ENCODE assay signal across 28 cellular contexts in the genomic region with DNA sequence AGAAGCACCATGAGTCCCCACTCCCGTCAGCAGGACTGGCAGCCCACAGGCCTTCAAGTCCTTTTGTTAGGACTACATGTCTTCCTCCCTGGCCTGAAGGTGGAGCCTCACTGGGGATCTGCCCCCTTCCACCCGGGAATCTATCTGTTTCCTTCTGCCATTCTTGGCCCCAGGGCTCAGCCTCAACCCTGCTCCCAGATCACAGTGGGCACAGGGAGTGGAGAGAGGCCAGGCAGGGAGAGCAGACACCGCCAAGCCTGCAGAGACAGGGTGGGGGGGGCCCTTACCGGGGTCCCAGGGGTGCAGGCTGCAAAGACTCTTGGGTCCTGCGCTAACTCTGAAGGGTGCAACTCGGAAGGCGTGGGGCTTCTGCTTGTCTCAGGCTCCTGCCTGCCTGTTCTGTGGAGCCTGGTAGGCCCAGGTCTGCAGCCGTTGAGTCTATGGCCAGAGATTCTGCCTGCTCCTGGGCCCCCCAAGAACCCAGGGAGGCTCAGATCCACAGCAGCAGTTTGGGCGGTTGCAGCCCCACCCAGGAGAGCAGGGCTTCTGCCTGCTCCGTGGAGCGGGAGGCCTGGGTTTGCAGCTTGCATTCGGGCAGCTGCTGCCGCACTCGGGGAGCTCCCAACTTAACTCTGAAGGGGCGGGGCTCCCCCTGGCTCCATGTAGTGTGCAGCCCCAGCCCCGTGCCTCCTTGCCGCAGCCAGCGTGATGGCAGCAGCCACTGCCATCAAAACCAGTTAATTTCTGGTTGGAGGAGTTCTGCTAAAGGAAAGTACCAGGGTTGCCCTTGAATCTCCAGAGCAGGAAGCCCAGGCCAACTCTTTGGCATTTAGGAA. TPM values are rescaled to one million over a fixed set of nuclear protein-coding genes. Genes with fewer than 3 reads are reported as not detected.
"Had no signal": no experiment of that assay in that cellular context is flagged by ENCODE, and none has a peak within 500 bp of the region (broad histone marks: within the 10 kb centered on the region; RNA-seq: fewer than 3 reads in every experiment).

No MANE protein-coding gene starts in this region.

- H3K4me3 Mint-ChIP-seq: activated CD4-positive, alpha-beta memory T cell treated with anti-CD3 and anti-CD28 coated beads for 36 hours; activated CD4-positive, alpha-beta T cell treated with anti-CD3 and anti-CD28 coated beads, Interleukin-2, amount 10 ng/mL, durations not matched to agents 7 days and 5 days; activated naive CD8-positive, alpha-beta T cell treated with anti-CD3 and anti-CD28 coated beads, Interleukin-2, amount 50 U/mL, for 24 hours; activated T-cell treated with anti-CD3 and anti-CD28 coated beads, Interleukin-2, amount 50 U/mL, for 4 hours; brain; T-helper 1 cell treated with Interleukin-12 subunit alpha and Interleukin-12 subunit beta and Interleukin-4 antibody, amounts not matched to agents 30 μg/mL and 1 μg/mL, for 36 hours had no signal

- H3K27ac ChIP-seq: KMS-11, Peyer's patch, RWPE1, SJSA1 had no signal

- ATAC-seq: activated naive CD4-positive, alpha-beta T cell treated with anti-CD3 and anti-CD28 coated beads, Interleukin-2, amount 50 U/mL, for 72 hours; activated naive CD8-positive, alpha-beta T cell treated with anti-CD3 and anti-CD28 coated beads, Interleukin-2, amount 50 U/mL, for 24 hours; activated T-cell treated with anti-CD3 and anti-CD28 coated beads, Interleukin-2, amount 50 U/mL, for 4 hours had no signal

- DNase-seq: activated CD4-positive, alpha-beta memory T cell treated with anti-CD3 and anti-CD28 coated beads for 36 hours; activated CD4-positive, alpha-beta T cell treated with anti-CD3 and anti-CD28 coated beads, Interleukin-2, amount 10 ng/mL, durations not matched to agents 7 days and 5 days; activated CD4-positive, CD25-positive, alpha-beta regulatory T cell; activated CD8-positive, alpha-beta memory T cell treated with anti-CD3 and anti-CD28 coated beads for 24 hours; activated effector memory CD4-positive, alpha-beta T cell treated with anti-CD3 and anti-CD28 coated beads, Interleukin-2, amount 50 U/mL, for 16 hours; activated naive CD4-positive, alpha-beta T cell treated with Interleukin-2 at 50 U/mL for 16 hours; activated naive CD8-positive, alpha-beta T cell treated with anti-CD3 and anti-CD28 coated beads, Interleukin-2, amount 50 U/mL, for 24 hours; activated T-cell treated with anti-CD3 and anti-CD28 coated beads, Interleukin-2, amount 50 U/mL, for 4 hours; amniotic stem cell; NCI-H1092; NCI-H1417; NCI-H1694 treated with DMSO at 0.1 percent for 48 hours; NCI-H2029 treated with DMSO at 0.1 percent for 48 hours; NCI-H345; NCI-H510A; NCI-H526 treated with DMSO at 0.1 percent for 48 hours; NCI-H82; NK-92 treated with Interleukin-12 subunit alpha and Interleukin-12 subunit beta, amount 100 ng/mL, for 24 hours; Peyer's patch; Right ventricle myocardium superior; T-helper 9 cell had no signal

- H3K4me1 ChIP-seq: Peyer's patch, SJSA1 had no signal

- H3K4me3 ChIP-seq: Peyer's patch, SJSA1 had no signal

- H3K36me3 Mint-ChIP-seq: activated CD4-positive, alpha-beta memory T cell treated with anti-CD3 and anti-CD28 coated beads for 36 hours; activated naive CD4-positive, alpha-beta T cell treated with anti-CD3 and anti-CD28 coated beads, Interleukin-2, amount 50 U/mL, for 72 hours; brain had no signal

- H3K9ac ChIP-seq: KMS-11 had no signal

- H3K9me3 Mint-ChIP-seq: activated CD4-positive, alpha-beta memory T cell treated with anti-CD3 and anti-CD28 coated beads for 36 hours; activated CD4-positive, alpha-beta T cell treated with anti-CD3 and anti-CD28 coated beads, Interleukin-2, amount 10 ng/mL, durations not matched to agents 7 days and 5 days; activated naive CD4-positive, alpha-beta T cell treated with anti-CD3 and anti-CD28 coated beads, Interleukin-2, amount 50 U/mL, for 72 hours; activated naive CD8-positive, alpha-beta T cell treated with anti-CD3 and anti-CD28 coated beads, Interleukin-2, amount 50 U/mL, for 24 hours; activated T-cell treated with anti-CD3 and anti-CD28 coated beads, Interleukin-2, amount 50 U/mL, for 4 hours; T-helper 1 cell treated with Interleukin-12 subunit alpha and Interleukin-12 subunit beta and Interleukin-4 antibody, amounts not matched to agents 30 μg/mL and 1 μg/mL, for 36 hours had no signal

- H3K9me3 ChIP-seq: Peyer's patch, SJSA1 had no signal

- H3K27ac Mint-ChIP-seq: activated CD4-positive, alpha-beta memory T cell treated with anti-CD3 and anti-CD28 coated beads for 36 hours; activated CD4-positive, alpha-beta T cell treated with anti-CD3 and anti-CD28 coated beads, Interleukin-2, amount 10 ng/mL, durations not matched to agents 7 days and 5 days; activated naive CD4-positive, alpha-beta T cell treated with anti-CD3 and anti-CD28 coated beads, Interleukin-2, amount 50 U/mL, for 72 hours; activated naive CD8-positive, alpha-beta T cell treated with anti-CD3 and anti-CD28 coated beads, Interleukin-2, amount 50 U/mL, for 24 hours; brain; T-helper 1 cell treated with Interleukin-12 subunit alpha and Interleukin-12 subunit beta and Interleukin-4 antibody, amounts not matched to agents 30 μg/mL and 1 μg/mL, for 36 hours had no signal

- H3K4me2 ChIP-seq: KMS-11 had no signal

- H3K36me3 ChIP-seq: Peyer's patch, SJSA1 had no signal

- H3K27me3 Mint-ChIP-seq: activated CD4-positive, alpha-beta memory T cell treated with anti-CD3 and anti-CD28 coated beads for 36 hours; activated CD4-positive, alpha-beta T cell treated with anti-CD3 and anti-CD28 coated beads, Interleukin-2, amount 10 ng/mL, durations not matched to agents 7 days and 5 days; activated naive CD8-positive, alpha-beta T cell treated with anti-CD3 and anti-CD28 coated beads, Interleukin-2, amount 50 U/mL, for 24 hours had no signal

- H3K4me1 Mint-ChIP-seq: activated CD4-positive, alpha-beta T cell treated with anti-CD3 and anti-CD28 coated beads, Interleukin-2, amount 10 ng/mL, durations not matched to agents 7 days and 5 days; activated naive CD8-positive, alpha-beta T cell treated with anti-CD3 and anti-CD28 coated beads, Interleukin-2, amount 50 U/mL, for 24 hours; brain had no signal

- H3K27me3 ChIP-seq: Peyer's patch, SJSA1 had no signal

RNA-seq across cellular contexts. Expression of a gene that starts 21.7 kb away (rescaled TPM):
- total RNA-seq: activated CD4-positive, alpha-beta memory T cell treated with anti-CD3 and anti-CD28 coated beads for 36 hours; activated CD4-positive, alpha-beta T cell treated with anti-CD3 and anti-CD28 coated beads, Interleukin-2, amount 10 ng/mL, durations not matched to agents 7 days and 5 days; activated naive CD4-positive, alpha-beta T cell treated with anti-CD3 and anti-CD28 coated beads, Interleukin-2, amount 50 U/mL, for 72 hours; MCF 10A; SJSA1 had no signal
